ENCODE assay signal across 22 cellular contexts in genomic region chr6:51120016-51120415, GRCh38.
A peak's percentile ranks its signal among the peaks of the same experiment; 100 is the strongest.
DNase-seq lines count a peak whose midpoint lies in the region; ATAC-seq and TF ChIP-seq lines count a peak whose summit lies in the region.
"Had no signal": no experiment of that assay in that cellular context is flagged by ENCODE, and none has a peak within 500 bp of the region (broad histone marks: within the 10 kb centered on the region; RNA-seq: fewer than 3 reads in every experiment).

No MANE protein-coding gene starts in this region.

- POLR2A ChIA-PET in MCF 10A (lab: Yijun Ruan, JAX) (interaction anchor here (0.6 kb wide), 1 partner anchor 179 kb away, joined by 3 read pairs; no protein-coding TSS in a partner anchor), PC-3 (lab: Charles Lee; ENCODE audit: unreplicated experiment) (no interaction called here)

- TF ChIP-seq CTCF in MCF 10A (IDR thresholded peaks at IDR 0.05; ENCODE audit: unreplicated experiment) (no peak), mammary epithelial cell (conservative IDR thresholded peaks at IDR 0.05 in 1 of 2, IDR thresholded peaks at IDR 0.05 in 1 of 2; ENCODE audit: extremely low read depth in 1 of 2, insufficient read depth in 1 of 2, low read depth in 1 of 2, low read length in 2 of 2) (no peak), PC-3 (conservative IDR thresholded peaks at IDR 0.05; ENCODE audit: low read depth, low read length) (no peak), epithelial cell of esophagus (IDR thresholded peaks at IDR 0.05; ENCODE audit: insufficient read depth, low read depth, low read length, missing control alignments) (no peak)

- dilution Hi-C loops in mammary epithelial cell (cut with HindIII; ENCODE audit: low sequenced_read_pairs), result no loop called here

- in situ Hi-C loops in mammary epithelial cell (cut with MboI; ENCODE audit: low sequenced_read_pairs in 2 of 2), result no loop called here

- no peak overlapping the region for H3K27ac ChIP-seq in mammary epithelial cell (ENCODE audit: insufficient read depth, low read depth, low read length)
- no peak overlapping the region for H3K27ac ChIP-seq in PC-3 (ENCODE audit: low read length)
- no peak overlapping the region for H3K27ac ChIP-seq in right cardiac atrium (ENCODE audit: low read length)
- H3K27ac ChIP-seq: A549; BLaER1 treated with 17β-estradiol and CSF1 and Interleukin-3, amounts not matched to agents 10 nM and 100 nM had no signal

- CTCF ChIA-PET in MCF 10A (lab: Yijun Ruan, JAX) (interaction anchor here (0.7 to 1.2 kb wide), 2 partner anchors 15 to 155 kb away, joined by 3 read pairs; no protein-coding TSS in a partner anchor), mammary epithelial cell (lab: Charles Lee; ENCODE audit: low non-redundant PET) (no interaction called here), PC-3 (lab: Charles Lee) (no interaction called here)

- no peaks in the 10 kb centered on the region for H3K27me3 Mint-ChIP-seq in MCF 10A (ENCODE audit: insufficient read depth, unreplicated experiment)
- H3K27me3 Mint-ChIP-seq: CD4-positive, alpha-beta T cell had no signal

- H3K9me3 ChIP-seq in mammary epithelial cell (replicated peaks; ENCODE audit: insufficient read depth, low read length) (no peaks in the 10 kb centered on the region), PC-3 (ENCODE audit: low read length) (no peaks in the 10 kb centered on the region), right cardiac atrium (ENCODE audit: control insufficient read depth, low read length) (no peaks in the 10 kb centered on the region)
- H3K9me3 ChIP-seq: A549, BE2C, Caco-2 had no signal

- H3K9ac ChIP-seq in mammary epithelial cell (ENCODE audit: insufficient read depth, low read length), result no peak overlapping the region
- no peak overlapping the region for H3K9ac ChIP-seq in PC-3 (ENCODE audit: low read length)
- H3K9ac ChIP-seq: BLaER1 treated with 17β-estradiol and CSF1 and Interleukin-3, amounts not matched to agents 10 nM and 100 nM had no signal

- no peaks in the 10 kb centered on the region for H3F3A ChIP-seq in PC-3 (ENCODE audit: low read length, unreplicated experiment)

- H3K36me3 ChIP-seq in mammary epithelial cell (ENCODE audit: insufficient read depth, low read length) (no peaks in the 10 kb centered on the region), PC-3 (ENCODE audit: low read depth, low read length) (no peaks in the 10 kb centered on the region)
- H3K36me3 ChIP-seq: BE2C; BLaER1 treated with 17β-estradiol and CSF1 and Interleukin-3, amounts not matched to agents 10 nM and 100 nM had no signal

- H3K4me2 ChIP-seq in mammary epithelial cell (ENCODE audit: insufficient read depth, low read depth, low read length) (no peak overlapping the region), PC-3 (ENCODE audit: low read length) (no peak overlapping the region)
- H3K4me2 ChIP-seq: A549; BLaER1 treated with 17β-estradiol and CSF1 and Interleukin-3, amounts not matched to agents 10 nM and 100 nM; GM23338 had no signal

- intact Hi-C loops in MCF 10A (cut with micrococcal nuclease) (no loop called here), mammary epithelial cell (cut with micrococcal nuclease) (no loop called here), PC-3 (cut with micrococcal nuclease) (no loop called here), right cardiac atrium (cut with DNase I) (no loop called here)

- 52% methylated on average over 3 of the region's 3 CpGs for WGBS in mammary epithelial cell (ENCODE audit: low coverage, missing lambda C conversion rate)
- WGBS in right cardiac atrium, result 80% methylated on average over 3 of the region's 3 CpGs

- H2AFZ ChIP-seq in mammary epithelial cell (ENCODE audit: low read depth, low read length) (no peak overlapping the region), PC-3 (ENCODE audit: low read length) (no peak overlapping the region)
- H2AFZ ChIP-seq: GM23338 had no signal

- H3K4me3 Mint-ChIP-seq in MCF 10A (ENCODE audit: unreplicated experiment), result no peak overlapping the region
- H3K4me3 Mint-ChIP-seq: CD14-positive monocyte; CD4-positive, alpha-beta T cell; GM23338; H9 had no signal

- peak; percentile 45 for ATAC-seq in PC-3
- no peak for ATAC-seq in right cardiac atrium
- no peak for ATAC-seq in HG03521 (IDR thresholded peaks at IDR 0.05; ENCODE audit: unreplicated experiment)
- no peak for ATAC-seq in GM21390 (IDR thresholded peaks at IDR 0.05; ENCODE audit: unreplicated experiment)
- ATAC-seq: A549, GM23338, HCT116 had no signal

- H4K20me1 ChIP-seq in mammary epithelial cell (ENCODE audit: insufficient read depth, low read length), result no peaks in the 10 kb centered on the region
- H4K20me1 ChIP-seq in PC-3 (ENCODE audit: low read length), result no peaks in the 10 kb centered on the region
- H4K20me1 ChIP-seq: BLaER1 treated with 17β-estradiol and CSF1 and Interleukin-3, amounts not matched to agents 10 nM and 100 nM had no signal

- no peaks in the 10 kb centered on the region for H3K27me3 ChIP-seq in mammary epithelial cell (ENCODE audit: insufficient read depth, low read length)
- no peaks in the 10 kb centered on the region for H3K27me3 ChIP-seq in PC-3 (ENCODE audit: low read length)
- no peaks in the 10 kb centered on the region for H3K27me3 ChIP-seq in right cardiac atrium (ENCODE audit: control insufficient read depth, insufficient read depth)
- H3K27me3 ChIP-seq: BE2C; BLaER1 treated with 17β-estradiol and CSF1 and Interleukin-3, amounts not matched to agents 10 nM and 100 nM had no signal

- no peak overlapping the region for H3K27ac Mint-ChIP-seq in MCF 10A (ENCODE audit: low read depth, unreplicated experiment)
- H3K27ac Mint-ChIP-seq: CD14-positive monocyte; CD4-positive, alpha-beta T cell; GM23338; H9 had no signal

- DNase-seq in MCF 10A (ENCODE audit: unreplicated experiment) (peak; percentile 54), mammary epithelial cell (no peak), PC-3 (peak; percentile 66), epithelial cell of esophagus (ENCODE audit: low read depth) (peak; percentile 5), renal cortical epithelial cell (ENCODE audit: low read depth) (peak; percentile 28), right cardiac atrium (no peak)
- DNase-seq: 8988T; ACHN; AML-193; BE2C; Caco-2; CD4-positive, alpha-beta T cell; DMS153; DND-41; H9 had no signal

- H3K4me3 ChIP-seq in mammary epithelial cell (replicated peaks in 1 of 3; ENCODE audit: insufficient read depth in 1 of 3, low read depth in 2 of 3, low read length in 3 of 3) (no peak overlapping the region), PC-3 (ENCODE audit: low read length) (no peak overlapping the region), epithelial cell of esophagus (ENCODE audit: low read length) (no peak overlapping the region), right cardiac atrium (ENCODE audit: low read length) (no peak overlapping the region)
- H3K4me3 ChIP-seq: A549; BLaER1 treated with 17β-estradiol and CSF1 and Interleukin-3, amounts not matched to agents 10 nM and 100 nM; GM23338 had no signal

- H3K9me2 ChIP-seq in PC-3 (replicated peaks; ENCODE audit: low read length), result no peaks in the 10 kb centered on the region

- H3K4me1 Mint-ChIP-seq in MCF 10A (ENCODE audit: insufficient read depth, unreplicated experiment), result no peaks in the 10 kb centered on the region
- H3K4me1 Mint-ChIP-seq: CD14-positive monocyte had no signal

- H3K4me1 ChIP-seq in mammary epithelial cell (ENCODE audit: insufficient read depth, low read length) (no peaks in the 10 kb centered on the region), PC-3 (ENCODE audit: insufficient read depth, low read length) (peaks cover 24% of the 10 kb centered on the region), right cardiac atrium (ENCODE audit: control insufficient read depth, insufficient read depth, low read length) (no peaks in the 10 kb centered on the region)
- H3K4me1 ChIP-seq: A549, Caco-2 had no signal

- H3K36me3 Mint-ChIP-seq in MCF 10A (ENCODE audit: insufficient read depth, unreplicated experiment), result no peaks in the 10 kb centered on the region
- H3K36me3 Mint-ChIP-seq: CD14-positive monocyte had no signal

- H3K9me3 Mint-ChIP-seq in MCF 10A (ENCODE audit: unreplicated experiment), result peaks cover 7% of the 10 kb centered on the region

- no peaks in the 10 kb centered on the region for H3K79me2 ChIP-seq in mammary epithelial cell (ENCODE audit: insufficient read depth, low read length)
- H3K79me2 ChIP-seq in PC-3 (ENCODE audit: low read length), result no peaks in the 10 kb centered on the region

- no TSS peak for BruUV-seq in MCF 10A (replicated peaks; lab: Mats Ljungman, UMichigan)
- no TSS peak for BruUV-seq in mammary epithelial cell (replicated peaks; lab: Mats Ljungman, UMichigan)
- BruUV-seq in PC-3 (replicated peaks; lab: Mats Ljungman, UMichigan), result no TSS peak

Comparison
In these comparisons a context has a peak if more than half of its experiments do, and no peak if none do; other contexts are left out.
1. DNase-seq: peak in MCF 10A (single experiment), PC-3 (single experiment), epithelial cell of esophagus (single experiment) and renal cortical epithelial cell (single experiment); none in mammary epithelial cell (single experiment) and right cardiac atrium (0 of 3).